14 cellular contexts compared by ENCODE assay signal in genomic region chr20:44207066-44207723, GRCh38. TPM values are rescaled to one million over a fixed set of nuclear protein-coding genes. Genes with fewer than 3 reads are reported as not detected.
DNase-seq lines count a peak whose midpoint lies in the region; ATAC-seq and TF ChIP-seq lines count a peak whose summit lies in the region.
"Had no signal": no experiment of that assay in that cellular context is flagged by ENCODE, and none has a peak within 500 bp of the region (broad histone marks: within the 10 kb centered on the region; RNA-seq: fewer than 3 reads in every experiment).

No MANE protein-coding gene starts in this region.

- 27% methylated on average over 3 of the region's 3 CpGs for WGBS in esophagus muscularis mucosa
- WGBS in sigmoid colon, 2 donors: 35 to 39% methylated on average over 3 of the region's 3 CpGs

- TF ChIP-seq POLR2A in esophagus muscularis mucosa (IDR thresholded peaks at IDR 0.05; ENCODE audit: low read depth) (no peak), sigmoid colon (IDR thresholded peaks at IDR 0.05) (no peak)

- H3K4me3 ChIP-seq in esophagus muscularis mucosa: peak overlapping the region in 3 of 4 donors; percentile 81 to 93 (median 91)
- H3K4me3 ChIP-seq in sigmoid colon: no peak overlapping the region
- H3K4me3 ChIP-seq in HAP-1: no peak overlapping the region
- H3K4me3 ChIP-seq: lower lobe of right lung, SJSA1 had no signal

- H3K27me3 ChIP-seq in esophagus muscularis mucosa (no peaks in the 10 kb centered on the region), sigmoid colon (no peaks in the 10 kb centered on the region), HAP-1 (ENCODE audit: low read depth) (no peaks in the 10 kb centered on the region)
- H3K27me3 ChIP-seq: SJSA1 had no signal

- no peak overlapping the region for H3K27ac Mint-ChIP-seq in T-helper 1 cell treated with Interleukin-12 subunit alpha and Interleukin-12 subunit beta and Interleukin-4 antibody, amounts not matched to agents 30 μg/mL and 1 μg/mL, for 36 hours

- ATAC-seq in sciatic nerve: no peak
- ATAC-seq: lower lobe of right lung had no signal

- no peaks in the 10 kb centered on the region for H3K27me3 Mint-ChIP-seq in T-helper 1 cell treated with Interleukin-12 subunit alpha and Interleukin-12 subunit beta and Interleukin-4 antibody, amounts not matched to agents 30 μg/mL and 1 μg/mL, for 36 hours (ENCODE audit: low read depth)

- DNase-seq in T-helper 1 cell (no peak), LHCN-M2 (ENCODE audit: low read depth) (peak; percentile 29), esophagus muscularis mucosa (ENCODE audit: extremely low spot score) (no peak), sigmoid colon (no peak), NCI-H748 treated with DMSO at 0.1 percent for 48 hours (lab: John Stamatoyannopoulos, UW) (no peak), sciatic nerve (ENCODE audit: low spot score) (no peak), HAP-1 (ENCODE audit: low spot score in 2 of 2) (no peak)
- DNase-seq: 8988T, GOT3, KBM-7, lower lobe of right lung had no signal

- H3K4me1 Mint-ChIP-seq in T-helper 1 cell treated with Interleukin-12 subunit alpha and Interleukin-12 subunit beta and Interleukin-4 antibody, amounts not matched to agents 30 μg/mL and 1 μg/mL, for 36 hours (ENCODE audit: low read depth): peaks cover 51% of the 10 kb centered on the region

- intact Hi-C loops in esophagus muscularis mucosa (cut with DNase I) (no loop called here), sigmoid colon (cut with DNase I) (no loop called here), sciatic nerve (cut with DNase I) (no loop called here)

- TF ChIP-seq EP300 in esophagus muscularis mucosa (IDR thresholded peaks at IDR 0.05) (no peak), sigmoid colon (IDR thresholded peaks at IDR 0.05) (no peak)

- peaks cover 27% of the 10 kb centered on the region for H3K36me3 Mint-ChIP-seq in T-helper 1 cell treated with Interleukin-12 subunit alpha and Interleukin-12 subunit beta and Interleukin-4 antibody, amounts not matched to agents 30 μg/mL and 1 μg/mL, for 36 hours (ENCODE audit: low read depth)

- H3K27ac ChIP-seq in esophagus muscularis mucosa (replicated peaks in 1 of 4) (peak overlapping the region; percentile 95 to 99 (median 98)), sigmoid colon (peak overlapping the region in 3 of 4 donors; percentile 98 to 100 (median 99))
- H3K27ac ChIP-seq: lower lobe of right lung, SJSA1 had no signal

- H3K4me3 Mint-ChIP-seq in T-helper 1 cell treated with Interleukin-12 subunit alpha and Interleukin-12 subunit beta and Interleukin-4 antibody, amounts not matched to agents 30 μg/mL and 1 μg/mL, for 36 hours: peak overlapping the region; percentile 30

- peaks cover 0 to 30% (median 17%) of the 10 kb centered on the region in 4 donors for H3K36me3 ChIP-seq in esophagus muscularis mucosa
- H3K36me3 ChIP-seq in sigmoid colon: peaks cover 0 to 30% (median 4%) of the 10 kb centered on the region in 4 donors
- H3K36me3 ChIP-seq in HAP-1 (replicated peaks): peaks cover 43% of the 10 kb centered on the region

- H3K4me1 ChIP-seq in esophagus muscularis mucosa (peaks cover 76 to 83% (median 82%) of the 10 kb centered on the region in 4 donors), sigmoid colon (peaks cover 0 to 78% (median 66%) of the 10 kb centered on the region in 4 donors), HAP-1 (peaks cover 25% of the 10 kb centered on the region)

- H3K9me3 ChIP-seq in esophagus muscularis mucosa (no peaks in the 10 kb centered on the region), sigmoid colon (no peaks in the 10 kb centered on the region), HAP-1 (no peaks in the 10 kb centered on the region)
- H3K9me3 ChIP-seq: lower lobe of right lung, SJSA1 had no signal

- TF ChIP-seq CTCF in esophagus muscularis mucosa (IDR thresholded peaks at IDR 0.05) (no peak), sigmoid colon (IDR thresholded peaks at IDR 0.05) (no peak)

- in situ Hi-C loops in HAP-1 (cut with MboI; ENCODE audit: low sequenced_read_pairs): no loop called here

- H3K9me3 Mint-ChIP-seq in T-helper 1 cell treated with Interleukin-12 subunit alpha and Interleukin-12 subunit beta and Interleukin-4 antibody, amounts not matched to agents 30 μg/mL and 1 μg/mL, for 36 hours: no peaks in the 10 kb centered on the region

RNA-seq across cellular contexts. Expression of gene OSER1, which starts 3.4 kb away (rescaled TPM):
- 32.4 and 35.5 TPM in 2 replicates for total RNA-seq in LHCN-M2 (2014; rRNA removed)
- polyA plus RNA-seq in LHCN-M2 (2012): 27.9 TPM
- 10 to 100 TPM; 45.2 to 94.4 (median 71.0) TPM for total RNA-seq in esophagus muscularis mucosa
- total RNA-seq in sigmoid colon: 10 to 100 TPM; 47.4 to 90.5 (median 61.5) TPM
- 10 to 100 TPM; 28.5 to 39.8 (median 37.2) TPM for polyA plus RNA-seq in sigmoid colon
- total RNA-seq in sciatic nerve: 34.1 TPM

RNA-seq across cellular contexts. Expression of gene JPH2, which starts 20.2 kb away (rescaled TPM):
- total RNA-seq in LHCN-M2 (2014; rRNA removed) (24.4 and 31.8 TPM in 2 replicates), esophagus muscularis mucosa (100 to 1,000 TPM; 187 to 441 (median 295) TPM), sigmoid colon (100 to 1,000 TPM in 3 of 4 donors, 10 to 100 TPM in 1; 52.0 to 166 (median 122) TPM), sciatic nerve (1.5 TPM)
- polyA plus RNA-seq in LHCN-M2 (2012): 32.9 TPM
- 1 to 10 TPM in 1 of 3 donors, under 1 TPM in 2; 0.23 to 5.3 (median 0.60) TPM for polyA plus RNA-seq in sigmoid colon

RNA-seq across cellular contexts. Expression of gene GDAP1L1, which starts 39.9 kb away (rescaled TPM):
- total RNA-seq in LHCN-M2 (2014; rRNA removed) (0.13 TPM in 1 of 2 replicates, not detected in the other), esophagus muscularis mucosa (under 1 TPM in 2 of 4 donors, not detected in 2; 0.23 to 0.83 TPM), sigmoid colon (1 to 10 TPM in 2 of 4 donors, under 1 TPM in 1, not detected in 1; 0.36 to 1.4 (median 1.3) TPM), sciatic nerve (not detected)
- 0.12 TPM for polyA plus RNA-seq in LHCN-M2 (2012)
- under 1 TPM in 2 of 3 donors, not detected in 1; 0.20 to 0.60 TPM for polyA plus RNA-seq in sigmoid colon
- total RNA-seq: fibroblast of villous mesenchyme, lower lobe of right lung, SJSA1 had no signal

Comparison
In these comparisons a context has a peak if more than half of its experiments do, and no peak if none do; other contexts are left out.
1. H3K4me3 ChIP-seq: peak in esophagus muscularis mucosa (3 of 4); none in sigmoid colon (0 of 4) and HAP-1 (single experiment).
2. RNA of gene JPH2, which starts 20.2 kb away (total RNA-seq): 187 to 441 TPM in esophagus muscularis mucosa, 52.0 to 166 TPM in sigmoid colon and 24.4 to 31.8 TPM in LHCN-M2; 1.5 TPM in sciatic nerve (single experiment); every median in the first group is over 10 times any median in the second.